Comparison of ENCODE assay signal across 19 cellular contexts in genomic region chr5:88876714-88877113, GRCh38. TPM values are rescaled to one million over a fixed set of nuclear protein-coding genes. Genes with fewer than 3 reads are reported as not detected.
DNase-seq lines count a peak whose midpoint lies in the region; ATAC-seq, FAIRE-seq and TF ChIP-seq lines count a peak whose summit lies in the region.
"Had no signal": no experiment of that assay in that cellular context is flagged by ENCODE, and none has a peak within 500 bp of the region (broad histone marks: within the 10 kb centered on the region; RNA-seq: fewer than 3 reads in every experiment).

No MANE protein-coding gene starts in this region.

- no peaks in the 10 kb centered on the region for H3K36me3 ChIP-seq in heart left ventricle
- H3K36me3 ChIP-seq in ascending aorta: peaks cover 0 to 3% of the 10 kb centered on the region in 2 donors
- no peaks in the 10 kb centered on the region for H3K36me3 ChIP-seq in muscle layer of duodenum (ENCODE audit: control insufficient read depth in 1 of 2, insufficient read depth in 2 of 2, low read length in 2 of 2)
- H3K36me3 ChIP-seq in uterus: no peaks in the 10 kb centered on the region
- no peaks in the 10 kb centered on the region for H3K36me3 ChIP-seq in kidney (ENCODE audit: control insufficient read depth in 1 of 2, insufficient read depth in 2 of 2, low read length in 2 of 2)

- no peaks in the 10 kb centered on the region for H3K9me3 ChIP-seq in heart left ventricle
- H3K9me3 ChIP-seq in ascending aorta: no peaks in the 10 kb centered on the region
- H3K9me3 ChIP-seq in muscle layer of duodenum (ENCODE audit: control insufficient read depth in 1 of 2, low read length in 2 of 2): no peaks in the 10 kb centered on the region
- H3K9me3 ChIP-seq in uterus: no peaks in the 10 kb centered on the region
- no peaks in the 10 kb centered on the region for H3K9me3 ChIP-seq in kidney (ENCODE audit: control insufficient read depth in 1 of 2, low read length in 2 of 2)

- intact Hi-C loops in heart left ventricle (cut with DNase I) (loop anchor here in 2 of 10 donors (5.0 kb wide), 2 partner anchors 39 to 89 kb away; no protein-coding TSS in a partner anchor), left ventricle myocardium superior (cut with micrococcal nuclease) (no loop called here), ascending aorta (cut with DNase I) (no loop called here), uterus (cut with DNase I; ENCODE audit: low total_unique reads) (no loop called here), kidney (cut with DNase I) (loop anchor here (10.0 kb wide), 1 partner anchor 132 kb away; no protein-coding TSS in a partner anchor)

- ATAC-seq in heart left ventricle (no peak), left ventricle myocardium superior (no peak), HG02981 (IDR thresholded peaks at IDR 0.05; ENCODE audit: unreplicated experiment) (no peak)

- H3K27ac ChIP-seq in heart left ventricle (peak overlapping the region in 9 of 12 donors; percentile 4 to 93 (median 61)), ascending aorta (peak overlapping the region; percentile 65 to 95), muscle layer of duodenum (ENCODE audit: low read length) (peak overlapping the region; percentile 24), uterus (peak overlapping the region; percentile 9 to 97), kidney (ENCODE audit: low read depth in 2 of 2, low read length in 2 of 2) (no peak overlapping the region)
- H3K27ac ChIP-seq: epithelial cell of prostate, HL-60, VCaP had no signal

- peak overlapping the region in 8 of 12 donors; percentile 1 to 74 (median 46) for H3K4me3 ChIP-seq in heart left ventricle
- H3K4me3 ChIP-seq in ascending aorta: peak overlapping the region in 1 of 2 donors; percentile 83
- H3K4me3 ChIP-seq in muscle layer of duodenum (ENCODE audit: low read depth in 1 of 2, low read length in 2 of 2): no peak overlapping the region
- H3K4me3 ChIP-seq in uterus: no peak overlapping the region
- no peak overlapping the region for H3K4me3 ChIP-seq in kidney (ENCODE audit: low read length in 2 of 2)

- H3K9ac ChIP-seq in kidney (ENCODE audit: low read length in 2 of 2): no peak overlapping the region

- H3K27me3 ChIP-seq in heart left ventricle (no peaks in the 10 kb centered on the region), ascending aorta (no peaks in the 10 kb centered on the region), muscle layer of duodenum (ENCODE audit: low read depth, low read length) (no peaks in the 10 kb centered on the region), uterus (no peaks in the 10 kb centered on the region)

- TF ChIP-seq CTCF in heart left ventricle (IDR thresholded peaks at IDR 0.05): no peak
- no peak for TF ChIP-seq CTCF in ascending aorta (IDR thresholded peaks at IDR 0.05)
- TF ChIP-seq CTCF in uterus (IDR thresholded peaks at IDR 0.05): no peak
- no peak for TF ChIP-seq CTCF in kidney (IDR thresholded peaks at IDR 0.05; ENCODE audit: borderline replicate concordance, extremely low read depth, insufficient read depth)

- H3K4me1 ChIP-seq in heart left ventricle: peaks cover 0 to 66% (median 41%) of the 10 kb centered on the region in 12 donors
- H3K4me1 ChIP-seq in ascending aorta: peaks cover 0 to 3% of the 10 kb centered on the region in 2 donors
- peaks cover 0 to 14% of the 10 kb centered on the region in 2 donors for H3K4me1 ChIP-seq in muscle layer of duodenum (ENCODE audit: control insufficient read depth in 1 of 2, insufficient read depth in 2 of 2, low read length in 2 of 2)
- H3K4me1 ChIP-seq in uterus: no peaks in the 10 kb centered on the region
- peaks cover 0 to 4% of the 10 kb centered on the region in 2 donors for H3K4me1 ChIP-seq in kidney (ENCODE audit: control insufficient read depth in 1 of 2, insufficient read depth in 1 of 2, low read depth in 1 of 2, low read length in 2 of 2)

- DNase-seq in heart left ventricle (no peak), left ventricle myocardium superior (no peak), ascending aorta (ENCODE audit: low spot score in 2 of 2) (no peak), uterus (no peak), kidney (no peak), SKM-1 (lab: John Stamatoyannopoulos, UW; ENCODE audit: unreplicated experiment) (no peak)
- DNase-seq: DMS53; NCI-H1092; NCI-H526 treated with DMSO at 0.1 percent for 48 hours; nucleus accumbens; stimulated activated CD4-positive, alpha-beta T cell treated with anti-CD3 and anti-CD28 coated beads, Interleukin-4, amount 100 ng/mL, for 24 hours; stimulated activated CD8-positive, alpha-beta memory T cell treated with anti-CD3 and anti-CD28 coated beads, Interleukin-4, amount 100 ng/mL, for 48 hours; trophoblast cell had no signal

- no peak for FAIRE-seq in kidney (lab: Jason Lieb, UNC)
- FAIRE-seq: keratinocyte had no signal

- no peak for TF ChIP-seq POLR2A in heart left ventricle (IDR thresholded peaks at IDR 0.05)
- TF ChIP-seq POLR2A in uterus (IDR thresholded peaks at IDR 0.05): no peak

- WGBS in heart left ventricle, 4 donors: 17 to 24% (median 21%) methylated on average over 2 of the region's 2 CpGs

RNA-seq across cellular contexts. Expression of gene MEF2C, which starts 6.3 kb away (rescaled TPM):
- 10 to 100 TPM; 36.8 to 98.5 (median 58.6) TPM for total RNA-seq in heart left ventricle
- polyA plus RNA-seq in heart left ventricle: 10 to 100 TPM; 15.5 to 18.3 TPM
- total RNA-seq in left ventricle myocardium superior: 51.4 TPM
- 138 TPM for total RNA-seq in ascending aorta
- 100 to 1,000 TPM in 1 of 4 donors, 10 to 100 TPM in 3; 30.3 to 134 (median 70.3) TPM for total RNA-seq in uterus
- total RNA-seq in kidney: 75.4 TPM
- polyA plus RNA-seq in kidney (ENCODE audit: insufficient read depth, low read depth, low replicate concordance): 5.3 TPM

Comparison
In these comparisons a context has a peak if more than half of its experiments do, and no peak if none do; other contexts are left out.
1. H3K27ac ChIP-seq: peak in heart left ventricle (9 of 12), ascending aorta (2 of 2), muscle layer of duodenum (single experiment) and uterus (2 of 2); none in kidney (0 of 2).
2. H3K4me3 ChIP-seq: peak in heart left ventricle (8 of 12); none in muscle layer of duodenum (0 of 2), uterus (0 of 2) and kidney (0 of 2).